ENCODE assay signal across 10 cellular contexts in genomic region chr15:31358957-31359721, GRCh38. TPM values are rescaled to one million over a fixed set of nuclear protein-coding genes. Genes with fewer than 3 reads are reported as not detected.
DNase-seq lines count a peak whose midpoint lies in the region; ATAC-seq and TF ChIP-seq lines count a peak whose summit lies in the region.
"Had no signal": no experiment of that assay in that cellular context is flagged by ENCODE, and none has a peak within 500 bp of the region (broad histone marks: within the 10 kb centered on the region; RNA-seq: fewer than 3 reads in every experiment).

No MANE protein-coding gene starts in this region.

- H3K27me3 ChIP-seq in heart right ventricle (no peaks in the 10 kb centered on the region), mesendoderm (ENCODE audit: insufficient read depth, low read length, poor library complexity) (no peaks in the 10 kb centered on the region), BE2C (no peaks in the 10 kb centered on the region)

- WGBS in heart right ventricle, 2 donors = 74 to 75% methylated on average over 8 of the region's 8 CpGs
- no CpG with 5 or more reads among the region's 8 CpGs for WGBS in mesendoderm (ENCODE audit: extremely low coverage, insufficient coverage, low lambda C conversion rate)

- no peak overlapping the region for H4K5ac ChIP-seq in mesendoderm (ENCODE audit: low read length)

- H2BK5ac ChIP-seq in mesendoderm (ENCODE audit: low read length) = no peak overlapping the region

- H3K27ac ChIP-seq in heart right ventricle = peak overlapping the region in 8 of 10 donors; percentile 36 to 97 (median 88)
- H3K27ac ChIP-seq in angular gyrus (ENCODE audit: low read depth, low read length) = peak overlapping the region; percentile 71
- no peak overlapping the region for H3K27ac ChIP-seq in mesendoderm (ENCODE audit: low read depth, low read length)

- ATAC-seq in heart right ventricle (no peak), Right ventricle myocardium superior (ENCODE audit: poor library complexity) (no peak)
- ATAC-seq: activated CD4-positive, CD25-positive, alpha-beta regulatory T cell treated with anti-CD3 and anti-CD28 coated beads, Interleukin-2, amount 50 U/mL, for 24 hours had no signal

- intact Hi-C loops in heart right ventricle (cut with DNase I) = loop anchor here in 1 of 10 donors (10.0 kb wide), 1 partner anchor 126 kb away; no protein-coding TSS in a partner anchor
- intact Hi-C loops in Right ventricle myocardium superior (cut with DNase I) = no loop called here

- no peak overlapping the region for H3K4me3 ChIP-seq in heart right ventricle
- H3K4me3 ChIP-seq in mesendoderm (ENCODE audit: low read length) = no peak overlapping the region
- H3K4me3 ChIP-seq in BE2C (ENCODE audit: low read depth, low read length) = no peak overlapping the region

- peaks cover 12% of the 10 kb centered on the region for H3K79me2 ChIP-seq in mesendoderm (ENCODE audit: control insufficient read depth, insufficient read depth, low read length)

- H3K18ac ChIP-seq in mesendoderm (ENCODE audit: low read length) = no peak overlapping the region

- peaks cover 59 to 100% (median 100%) of the 10 kb centered on the region in 9 donors for H3K4me1 ChIP-seq in heart right ventricle
- peaks cover 10% of the 10 kb centered on the region for H3K4me1 ChIP-seq in mesendoderm (ENCODE audit: control insufficient read depth, low read depth, low read length)
- H3K4me1 ChIP-seq in BE2C = peaks cover 54% of the 10 kb centered on the region

- H3K4ac ChIP-seq in mesendoderm (ENCODE audit: low read depth, low read length) = no peak overlapping the region

- H2AK5ac ChIP-seq in mesendoderm (ENCODE audit: low read length) = no peak overlapping the region

- H3K36me3 ChIP-seq in heart right ventricle (peaks cover 0 to 22% (median 0%) of the 10 kb centered on the region in 9 donors), mesendoderm (ENCODE audit: control insufficient read depth, insufficient read depth, low read length) (no peaks in the 10 kb centered on the region), BE2C (peaks cover 7% of the 10 kb centered on the region)

- H3K4me2 ChIP-seq in mesendoderm (ENCODE audit: low read length) = no peak overlapping the region

- no peak overlapping the region for H4K8ac ChIP-seq in mesendoderm (ENCODE audit: low read depth, low read length)

- no peak for TF ChIP-seq CTCF in heart right ventricle (IDR thresholded peaks at IDR 0.05)
- no peak for TF ChIP-seq CTCF in BE2C (IDR thresholded peaks at IDR 0.05; ENCODE audit: low read depth, low read length)

- H3K9ac ChIP-seq in mesendoderm (ENCODE audit: low read length) = no peak overlapping the region

- H3K79me1 ChIP-seq in mesendoderm (ENCODE audit: low read length) = peaks cover 29% of the 10 kb centered on the region

- no peak overlapping the region for H2BK15ac ChIP-seq in mesendoderm (replicated peaks; ENCODE audit: low read depth)

- DNase-seq in heart right ventricle = no peak
- DNase-seq in Right ventricle myocardium superior = no peak
- no peak for DNase-seq in mesendoderm
- DNase-seq in BE2C = no peak
- DNase-seq in GM03348 (ENCODE audit: low spot score) = no peak
- DNase-seq in SHP77 treated with DMSO at 0.1 percent for 48 hours (lab: John Stamatoyannopoulos, UW) = no peak
- no peak for DNase-seq in NCI-H1694 (lab: John Stamatoyannopoulos, UW)
- DNase-seq: nephron progenitor cell had no signal

- H3K56ac ChIP-seq in mesendoderm (ENCODE audit: low read length) = peak overlapping the region; percentile 47

- no peak overlapping the region for H2BK120ac ChIP-seq in mesendoderm (ENCODE audit: low read depth, low read length)

- no peaks in the 10 kb centered on the region for H3K9me3 ChIP-seq in heart right ventricle
- H3K9me3 ChIP-seq in BE2C = no peaks in the 10 kb centered on the region

- no peak overlapping the region for H3K23ac ChIP-seq in mesendoderm (ENCODE audit: low read length)

RNA-seq across cellular contexts. Expression of gene KLF13, which starts 32.5 kb away (rescaled TPM):
- 100 to 1,000 TPM in 1 of 10 donors, 10 to 100 TPM in 9; 28.4 to 101 (median 49.4) TPM for total RNA-seq in heart right ventricle
- polyA plus RNA-seq in heart right ventricle = 10 to 100 TPM; 32.9 to 44.0 TPM
- total RNA-seq in Right ventricle myocardium superior = 65.7 TPM
- 28.4 TPM for polyA plus RNA-seq in mesendoderm (2013, experiment 1 of 2)
- 29.2 TPM for polyA plus RNA-seq in mesendoderm (2013, experiment 2 of 2)
- 88.9 TPM for polyA plus RNA-seq in BE2C (2012; ENCODE audit: insufficient read depth, insufficient read length, low read depth)
